ENCODE assay signal across 8 cellular contexts in the genomic region with DNA sequence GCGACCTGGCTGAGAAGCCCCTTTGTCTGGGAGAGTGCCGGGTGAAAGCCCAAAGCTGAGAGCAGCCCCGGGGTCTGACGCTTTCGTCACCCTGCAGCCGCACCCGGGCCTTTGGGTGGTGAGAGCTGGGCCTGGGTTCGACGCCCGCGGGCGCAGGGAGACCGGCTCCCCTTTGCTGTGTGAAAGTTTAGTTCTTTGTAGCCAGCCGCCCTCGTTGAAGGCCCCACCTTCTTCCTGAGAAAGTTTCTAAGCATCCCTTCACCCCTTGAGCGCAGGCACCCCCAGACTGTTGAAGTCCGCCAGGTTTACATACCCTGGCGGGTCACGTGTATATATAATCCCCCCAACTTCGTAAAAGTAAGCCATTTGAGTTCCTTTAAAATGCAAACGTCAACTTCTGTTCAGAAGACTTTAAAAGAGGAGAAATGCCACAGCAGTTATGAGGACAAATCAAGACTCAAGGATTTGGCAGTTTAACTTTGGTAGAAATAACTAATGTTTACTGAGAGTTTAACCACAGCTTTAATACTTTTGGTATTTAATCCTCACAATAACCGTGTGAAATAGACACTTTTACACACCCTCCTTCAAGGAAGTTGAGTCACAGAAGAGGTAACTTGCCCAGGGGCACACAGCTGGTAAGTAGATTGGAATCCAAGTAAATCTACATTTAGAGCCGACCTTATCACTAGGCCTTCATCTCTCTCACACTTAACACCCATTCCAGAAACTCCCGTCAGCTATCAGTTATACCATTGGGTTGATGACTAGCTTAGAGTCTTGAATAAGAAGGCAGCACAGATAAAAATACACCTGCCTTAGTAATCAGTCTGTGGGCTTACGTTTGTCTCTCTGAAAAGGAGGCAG. TPM values are rescaled to one million over a fixed set of nuclear protein-coding genes. Genes with fewer than 3 reads are reported as not detected.
DNase-seq lines count a peak whose midpoint lies in the region; ATAC-seq and TF ChIP-seq lines count a peak whose summit lies in the region.

No MANE protein-coding gene starts in this region.

- H3K27ac Mint-ChIP-seq in central memory CD8-positive, alpha-beta T cell (ENCODE audit: low read depth): no peak overlapping the region

- H4K20me1 ChIP-seq in Loucy (ENCODE audit: insufficient read depth, low read length, poor library complexity, severe bottlenecking): peaks cover 16% of the 10 kb centered on the region

- DNase-seq in EL (peak; percentile 84), Kasumi-1 (lab: John Stamatoyannopoulos, UW) (no peak)
- DNase-seq in central memory CD8-positive, alpha-beta T cell (ENCODE audit: low spot score in 2 of 2): no peak

- peak overlapping the region; percentile 83 for H3K4me2 ChIP-seq in Loucy (ENCODE audit: low read depth, low read length, poor library complexity, severe bottlenecking)

- H3K9ac ChIP-seq in Loucy (ENCODE audit: low read depth, low read length, poor library complexity, severe bottlenecking): peak overlapping the region; percentile 91

- peak overlapping the region; percentile 72 for H2AFZ ChIP-seq in Loucy (ENCODE audit: low read length)

- H3K4me3 Mint-ChIP-seq in central memory CD8-positive, alpha-beta T cell: peak overlapping the region; percentile 77

- no peak for TF ChIP-seq CTCF in Loucy (conservative IDR thresholded peaks at IDR 0.05; ENCODE audit: low read length)

- H3K9me3 ChIP-seq in Loucy (ENCODE audit: insufficient read depth, low read depth, low read length): no peaks in the 10 kb centered on the region
- H3K9me3 ChIP-seq in mononuclear cell (ENCODE audit: low read depth, low read length): no peaks in the 10 kb centered on the region

- no peaks in the 10 kb centered on the region for H3K27me3 Mint-ChIP-seq in central memory CD8-positive, alpha-beta T cell

- peaks cover 10% of the 10 kb centered on the region for H3K4me1 Mint-ChIP-seq in central memory CD8-positive, alpha-beta T cell

- H3F3A ChIP-seq in Loucy (ENCODE audit: low read depth): no peaks in the 10 kb centered on the region

- no peaks in the 10 kb centered on the region for H3K36me3 ChIP-seq in Loucy (ENCODE audit: insufficient read depth, low read length)

- H3K4me3 ChIP-seq in Loucy (ENCODE audit: low read length, poor library complexity, severe bottlenecking): peak overlapping the region; percentile 81
- H3K4me3 ChIP-seq in mononuclear cell (ENCODE audit: low read length): peak overlapping the region; percentile 51

- H3K27me3 ChIP-seq in Loucy (ENCODE audit: insufficient read depth, low read length, poor library complexity, severe bottlenecking) (no peaks in the 10 kb centered on the region), mononuclear cell (ENCODE audit: insufficient read depth, low read length) (peaks cover 8% of the 10 kb centered on the region)

- H3K79me2 ChIP-seq in Loucy (ENCODE audit: insufficient read depth, low read length): peaks cover 45% of the 10 kb centered on the region

- peak; percentile 21 for ATAC-seq in central memory CD8-positive, alpha-beta T cell (replicated peaks; ENCODE audit: extremely low read depth, poor library complexity, severe bottlenecking)
- ATAC-seq in GM18517 (IDR thresholded peaks at IDR 0.05; ENCODE audit: unreplicated experiment) (no peak), HG03520 (IDR thresholded peaks at IDR 0.05; ENCODE audit: unreplicated experiment) (no peak), HG02938 (IDR thresholded peaks at IDR 0.05; ENCODE audit: unreplicated experiment) (no peak)

- peaks cover 5% of the 10 kb centered on the region for H3K36me3 Mint-ChIP-seq in central memory CD8-positive, alpha-beta T cell (ENCODE audit: insufficient read depth)

- no peaks in the 10 kb centered on the region for H3K9me3 Mint-ChIP-seq in central memory CD8-positive, alpha-beta T cell

- no peaks in the 10 kb centered on the region for H3K9me2 ChIP-seq in Loucy (replicated peaks; ENCODE audit: low read depth, low read length)

- H3K4me1 ChIP-seq in Loucy (ENCODE audit: insufficient read depth, low read length, poor library complexity, severe bottlenecking) (peaks cover 37% of the 10 kb centered on the region), mononuclear cell (ENCODE audit: insufficient read depth, low read length) (peaks cover 17% of the 10 kb centered on the region)

RNA-seq across cellular contexts. Expression of gene MBOAT2, which starts 1.1 kb away (rescaled TPM):
- 9.2 TPM for total RNA-seq in mononuclear cell
